In genomic region chr15:86916671-86917450, GRCh38 we compare ENCODE assay signal across 15 cellular contexts.
DNase-seq lines count a peak whose midpoint lies in the region; ATAC-seq and TF ChIP-seq lines count a peak whose summit lies in the region.
"Had no signal": no experiment of that assay in that cellular context is flagged by ENCODE, and none has a peak within 500 bp of the region (broad histone marks: within the 10 kb centered on the region; RNA-seq: fewer than 3 reads in every experiment).

No MANE protein-coding gene starts in this region.

- peak; percentile 23 for DNase-seq in H4 (ENCODE audit: low spot score)
- DNase-seq in astrocyte of the hippocampus (ENCODE audit: low read depth, low spot score) = peak; percentile 48
- DNase-seq in hippocampal formation (lab: John Stamatoyannopoulos, UW) = peak; percentile 92 to 94
- peak; percentile 96 for DNase-seq in putamen (ENCODE audit: low spot score)
- DNase-seq in AG08396 (ENCODE audit: low spot score) = no peak
- no peak for DNase-seq in HFFc6
- DNase-seq in stimulated activated naive B cell treated with anti-CD40 and anti-IgM and Interleukin-4, amounts not matched to agents 10 μg/mL and 1 μg/mL and 100 μg/mL, for 72 hours = no peak
- no peak for DNase-seq in NCI-H510A treated with DMSO at 0.1 percent for 48 hours (lab: John Stamatoyannopoulos, UW)
- DNase-seq: activated naive CD4-positive, alpha-beta T cell treated with anti-CD3 and anti-CD28 coated beads, Interleukin-2, amount 50 U/mL, for 16 hours; MM.1S; stimulated activated CD4-positive, alpha-beta T cell treated with anti-CD3 and anti-CD28 coated beads, Interleukin-15, amount 100 ng/mL, for 24 hours; trophoblast cell; WERI-Rb-1 had no signal

- H3K4me3 Mint-ChIP-seq in HFFc6 = no peak overlapping the region
- H3K4me3 Mint-ChIP-seq in stimulated activated naive B cell treated with anti-CD40 and anti-IgM and Interleukin-4, amounts not matched to agents 10 μg/mL and 1 μg/mL and 100 μg/mL, for 72 hours = no peak overlapping the region
- H3K4me3 Mint-ChIP-seq: B cell; central memory CD8-positive, alpha-beta T cell had no signal

- H3K27me3 Mint-ChIP-seq in HFFc6 (ENCODE audit: insufficient read depth) = no peaks in the 10 kb centered on the region; the same call in 1 of the 2 replicates
- no peaks in the 10 kb centered on the region for H3K27me3 Mint-ChIP-seq in stimulated activated naive B cell treated with anti-CD40 and anti-IgM and Interleukin-4, amounts not matched to agents 10 μg/mL and 1 μg/mL and 100 μg/mL, for 72 hours
- H3K27me3 Mint-ChIP-seq: B cell had no signal

- H3K9me3 Mint-ChIP-seq in HFFc6 = peaks cover 1% of the 10 kb centered on the region
- no peaks in the 10 kb centered on the region for H3K9me3 Mint-ChIP-seq in stimulated activated naive B cell treated with anti-CD40 and anti-IgM and Interleukin-4, amounts not matched to agents 10 μg/mL and 1 μg/mL and 100 μg/mL, for 72 hours
- H3K9me3 Mint-ChIP-seq: central memory CD8-positive, alpha-beta T cell had no signal

- no peaks in the 10 kb centered on the region for H3K4me1 Mint-ChIP-seq in HFFc6 (ENCODE audit: low read depth)
- no peaks in the 10 kb centered on the region for H3K4me1 Mint-ChIP-seq in stimulated activated naive B cell treated with anti-CD40 and anti-IgM and Interleukin-4, amounts not matched to agents 10 μg/mL and 1 μg/mL and 100 μg/mL, for 72 hours
- H3K4me1 Mint-ChIP-seq: B cell; central memory CD8-positive, alpha-beta T cell had no signal

- H3K36me3 Mint-ChIP-seq in HFFc6 (ENCODE audit: low read depth) = no peaks in the 10 kb centered on the region
- H3K36me3 Mint-ChIP-seq in stimulated activated naive B cell treated with anti-CD40 and anti-IgM and Interleukin-4, amounts not matched to agents 10 μg/mL and 1 μg/mL and 100 μg/mL, for 72 hours = no peaks in the 10 kb centered on the region

- H3K27ac Mint-ChIP-seq in HFFc6 = no peak overlapping the region
- no peak overlapping the region for H3K27ac Mint-ChIP-seq in stimulated activated naive B cell treated with anti-CD40 and anti-IgM and Interleukin-4, amounts not matched to agents 10 μg/mL and 1 μg/mL and 100 μg/mL, for 72 hours
- H3K27ac Mint-ChIP-seq: B cell had no signal

- no peak for TF ChIP-seq CTCF in HFFc6 (IDR thresholded peaks at IDR 0.05)

- ATAC-seq in stimulated activated naive B cell treated with anti-CD40 and anti-IgM and Interleukin-4, amounts not matched to agents 10 μg/mL and 1 μg/mL and 100 μg/mL, for 72 hours (replicated peaks) = no peak

Comparison
In these comparisons a context has a peak if more than half of its experiments do, and no peak if none do; other contexts are left out.
1. DNase-seq: peak in H4 (single experiment), astrocyte of the hippocampus (single experiment), hippocampal formation (2 of 2) and putamen (single experiment); none in AG08396 (single experiment), HFFc6 (single experiment), stimulated activated naive B cell treated with anti-CD40 and anti-IgM and Interleukin-4, amounts not matched to agents 10 μg/mL and 1 μg/mL and 100 μg/mL, for 72 hours (single experiment) and NCI-H510A treated with DMSO at 0.1 percent for 48 hours (single experiment).